Comparison of ENCODE assay signal across 9 cellular contexts in the genomic region with DNA sequence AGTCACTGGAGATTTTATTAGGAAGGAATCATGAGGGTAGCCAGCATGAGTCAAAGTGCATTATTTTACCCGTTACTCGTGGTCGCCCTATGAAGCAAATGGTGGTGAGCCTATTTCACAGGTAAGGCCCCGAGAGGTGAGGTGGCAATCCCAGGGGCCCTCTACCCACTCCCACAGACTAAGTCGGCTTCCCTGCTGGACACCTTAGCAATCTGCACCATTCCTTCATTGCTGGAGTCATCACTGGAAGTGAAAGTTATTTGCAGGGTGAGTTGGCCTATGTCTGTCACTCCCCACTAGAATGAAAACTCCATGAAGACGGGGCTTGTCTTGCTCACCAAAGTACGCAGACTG. TPM values are rescaled to one million over a fixed set of nuclear protein-coding genes. Genes with fewer than 3 reads are reported as not detected.
DNase-seq lines count a peak whose midpoint lies in the region; ATAC-seq and TF ChIP-seq lines count a peak whose summit lies in the region.
"Had no signal": no experiment of that assay in that cellular context is flagged by ENCODE, and none has a peak within 500 bp of the region (broad histone marks: within the 10 kb centered on the region; RNA-seq: fewer than 3 reads in every experiment).

No MANE protein-coding gene starts in this region.

- H3K4me3 ChIP-seq in brain microvascular endothelial cell (ENCODE audit: low read depth, low read length) (no peak overlapping the region), neural progenitor cell (no peak overlapping the region), aorta (ENCODE audit: low read length in 2 of 2) (no peak overlapping the region)
- H3K4me3 ChIP-seq: K562 had no signal

- H3K27me3 Mint-ChIP-seq in natural killer cell treated with Interleukin-12 subunit alpha and Interleukin-12 subunit beta and Interleukin-15 and Interleukin-18, amount 100 ng/mL, for 72 hours, result no peaks in the 10 kb centered on the region
- H3K27me3 Mint-ChIP-seq in natural killer cell (ENCODE audit: low read depth in 2 of 2), result no peaks in the 10 kb centered on the region
- H3K27me3 Mint-ChIP-seq in neural progenitor cell (ENCODE audit: insufficient read depth, low read depth), result peaks cover 8% of the 10 kb centered on the region

- no peak overlapping the region for H2AFZ ChIP-seq in neural progenitor cell (replicated peaks)

- peaks cover 6% of the 10 kb centered on the region for H3K36me3 Mint-ChIP-seq in natural killer cell treated with Interleukin-12 subunit alpha and Interleukin-12 subunit beta and Interleukin-15 and Interleukin-18, amount 100 ng/mL, for 72 hours
- H3K36me3 Mint-ChIP-seq in natural killer cell (no peaks in the 10 kb centered on the region), neural progenitor cell (no peaks in the 10 kb centered on the region)

- H4K20me1 ChIP-seq in neural progenitor cell (ENCODE audit: low read depth), result no peaks in the 10 kb centered on the region

- intact Hi-C loops in natural killer cell (cut with micrococcal nuclease), result loop anchor here (1.0 to 5.0 kb wide), 3 partner anchors 64 to 319 kb away; no protein-coding TSS in a partner anchor
- intact Hi-C loops in aorta (cut with DNase I), result loop anchor here (1.0 to 5.0 kb wide), 8 partner anchors 91 to 465 kb away; a partner anchor contains a TSS

- peaks cover 36% of the 10 kb centered on the region for H3F3A ChIP-seq in neural progenitor cell (ENCODE audit: low read depth)

- H3K27me3 ChIP-seq in brain microvascular endothelial cell (replicated peaks) (no peaks in the 10 kb centered on the region), neural progenitor cell (no peaks in the 10 kb centered on the region), aorta (ENCODE audit: control insufficient read depth in 1 of 2, insufficient read depth in 2 of 2, low read length in 1 of 2) (no peaks in the 10 kb centered on the region)

- WGBS in aorta, 2 donors, result 54 to 59% methylated on average over 7 of the region's 7 CpGs

- H3K4me3 Mint-ChIP-seq in natural killer cell treated with Interleukin-12 subunit alpha and Interleukin-12 subunit beta and Interleukin-15 and Interleukin-18, amount 100 ng/mL, for 72 hours, result no peak overlapping the region
- H3K4me3 Mint-ChIP-seq in natural killer cell (no peak overlapping the region), neural progenitor cell (peak overlapping the region; percentile 16)

- no peaks in the 10 kb centered on the region for H3K79me2 ChIP-seq in neural progenitor cell (ENCODE audit: low read depth)

- peaks cover 41 to 51% of the 10 kb centered on the region in 2 donors for H3K4me1 Mint-ChIP-seq in natural killer cell treated with Interleukin-12 subunit alpha and Interleukin-12 subunit beta and Interleukin-15 and Interleukin-18, amount 100 ng/mL, for 72 hours (ENCODE audit: low read depth in 2 of 2)
- H3K4me1 Mint-ChIP-seq in natural killer cell (peaks cover 11 to 20% of the 10 kb centered on the region in 2 donors), neural progenitor cell (peaks cover 27% of the 10 kb centered on the region)

- no peak overlapping the region for H3K27ac Mint-ChIP-seq in natural killer cell treated with Interleukin-12 subunit alpha and Interleukin-12 subunit beta and Interleukin-15 and Interleukin-18, amount 100 ng/mL, for 72 hours
- H3K27ac Mint-ChIP-seq in natural killer cell, result no peak overlapping the region
- no peak overlapping the region for H3K27ac Mint-ChIP-seq in neural progenitor cell

- in situ Hi-C loops in brain microvascular endothelial cell (cut with HindIII; ENCODE audit: low pct_ligation_motif_present, low sequenced_read_pairs), result loop anchor here (10.0 to 25.0 kb wide), 4 partner anchors 101 to 589 kb away; a partner anchor contains a TSS

- H3K27ac ChIP-seq in brain microvascular endothelial cell, result peak overlapping the region; percentile 93
- no peak overlapping the region for H3K27ac ChIP-seq in neural progenitor cell
- peak overlapping the region; percentile 58 to 93 for H3K27ac ChIP-seq in aorta (ENCODE audit: low read depth in 1 of 2, low read length in 2 of 2)

- no peaks in the 10 kb centered on the region for H3K9me3 Mint-ChIP-seq in natural killer cell treated with Interleukin-12 subunit alpha and Interleukin-12 subunit beta and Interleukin-15 and Interleukin-18, amount 100 ng/mL, for 72 hours
- no peaks in the 10 kb centered on the region for H3K9me3 Mint-ChIP-seq in natural killer cell
- H3K9me3 Mint-ChIP-seq in neural progenitor cell, result no peaks in the 10 kb centered on the region

- TF ChIP-seq CTCF in natural killer cell (IDR thresholded peaks at IDR 0.05) (no peak), brain microvascular endothelial cell (IDR thresholded peaks at IDR 0.05; ENCODE audit: low read depth, low read length, missing control alignments) (peak; percentile 38), neural progenitor cell (IDR thresholded peaks at IDR 0.05) (no peak)

- peaks cover 25% of the 10 kb centered on the region for H3K4me1 ChIP-seq in neural progenitor cell
- peaks cover 0 to 5% of the 10 kb centered on the region in 2 donors for H3K4me1 ChIP-seq in aorta (ENCODE audit: control insufficient read depth in 1 of 2, insufficient read depth in 2 of 2, low read length in 2 of 2)

- H3K36me3 ChIP-seq in brain microvascular endothelial cell (replicated peaks) (no peaks in the 10 kb centered on the region), neural progenitor cell (no peaks in the 10 kb centered on the region), aorta (ENCODE audit: control insufficient read depth in 1 of 2, insufficient read depth in 2 of 2, low read length in 1 of 2) (no peaks in the 10 kb centered on the region)

- no peaks in the 10 kb centered on the region for H3K9me3 ChIP-seq in neural progenitor cell (ENCODE audit: low read depth)
- H3K9me3 ChIP-seq in aorta (ENCODE audit: control insufficient read depth, low read length), result no peaks in the 10 kb centered on the region

- no peak overlapping the region for H3K4me2 ChIP-seq in neural progenitor cell

- DNase-seq in natural killer cell treated with Interleukin-12 subunit alpha and Interleukin-12 subunit beta and Interleukin-15 and Interleukin-18, amount 100 ng/mL, for 72 hours (ENCODE audit: low spot score), result peak; percentile 71
- DNase-seq in natural killer cell, result no peak
- DNase-seq in brain microvascular endothelial cell, result no peak
- DNase-seq in neural progenitor cell (ENCODE audit: low spot score), result no peak
- peak in 1 of 2 donors; percentile 35 for DNase-seq in aorta
- no peak for DNase-seq in SKM-1 treated with dmso at 0.1 percent for 144 hours (lab: John Stamatoyannopoulos, UW; ENCODE audit: unreplicated experiment)
- DNase-seq in SIG-M5 treated with dmso at 0.1 percent for 504 hours (lab: John Stamatoyannopoulos, UW; ENCODE audit: unreplicated experiment), result no peak

- peak; percentile 1 to 3 for ATAC-seq in natural killer cell treated with Interleukin-12 subunit alpha and Interleukin-12 subunit beta and Interleukin-15 and Interleukin-18, amount 100 ng/mL, for 72 hours
- ATAC-seq in natural killer cell (no peak), aorta (ENCODE audit: low FRiP score) (no peak), HG03432 (IDR thresholded peaks at IDR 0.05; ENCODE audit: unreplicated experiment) (no peak)

- no peak overlapping the region for H3K9ac ChIP-seq in neural progenitor cell

RNA-seq across cellular contexts. Expression of a gene that starts 52.7 kb away (rescaled TPM):
- total RNA-seq in natural killer cell treated with Interleukin-12 subunit alpha and Interleukin-12 subunit beta and Interleukin-15 and Interleukin-18, amount 100 ng/mL, for 72 hours, result 10 to 100 TPM; 85.7 to 89.6 TPM
- 10 to 100 TPM; 59.5 to 72.3 (median 60.2) TPM for total RNA-seq in natural killer cell
- 154 and 212 TPM in 2 replicates for total RNA-seq in neural progenitor cell (ENCODE audit: low replicate concordance)
- 10 to 100 TPM; 77.3 to 78.1 TPM for total RNA-seq in aorta
- 10 to 100 TPM; 69.8 to 97.5 TPM for polyA plus RNA-seq in aorta

Comparison
In these comparisons a context has a peak if more than half of its experiments do, and no peak if none do; other contexts are left out.
1. ATAC-seq: peak in natural killer cell treated with Interleukin-12 subunit alpha and Interleukin-12 subunit beta and Interleukin-15 and Interleukin-18, amount 100 ng/mL, for 72 hours (2 of 2); none in natural killer cell (0 of 3), aorta (single experiment) and HG03432 (single experiment).